ENCODE assay signal across 23 cellular contexts in the genomic region with DNA sequence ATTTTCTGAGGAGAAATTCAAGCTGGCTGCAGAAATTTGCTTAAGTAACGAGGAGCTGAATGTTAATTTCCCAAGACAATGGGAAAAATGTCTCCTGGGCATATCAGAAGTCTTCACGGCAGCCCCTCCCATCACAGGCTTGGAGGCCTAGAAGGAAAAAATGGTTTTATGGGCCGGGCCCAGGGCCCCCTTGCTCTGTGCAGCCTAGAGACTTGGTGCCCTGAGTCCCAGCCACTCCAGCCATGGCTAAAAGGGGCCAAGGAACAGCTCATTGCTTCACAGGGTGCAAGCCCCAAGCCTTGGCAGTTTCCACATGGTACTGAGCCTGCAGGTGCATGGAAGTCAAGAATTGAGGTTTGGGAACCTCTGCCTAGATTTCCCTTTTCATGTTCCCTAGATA.
"Had no signal": no experiment of that assay in that cellular context is flagged by ENCODE, and none has a peak within 500 bp of the region (broad histone marks: within the 10 kb centered on the region; RNA-seq: fewer than 3 reads in every experiment).

No MANE protein-coding gene starts in this region.

- H3K27ac ChIP-seq: HL-60, SJSA1, SK-N-MC had no signal

- H3K4me1 ChIP-seq: SJSA1 had no signal

- H3K27me3 Mint-ChIP-seq: IgD-negative memory B cell had no signal

- FAIRE-seq: HTR-8/SVneo, RCC 7860 had no signal

- H3K4me3 ChIP-seq: SJSA1, SK-N-MC had no signal

- H3K36me3 ChIP-seq: SJSA1 had no signal

- H3K9me3 ChIP-seq: SJSA1 had no signal

- H3K27ac Mint-ChIP-seq: IgD-negative memory B cell had no signal

- H3K27me3 ChIP-seq: SJSA1 had no signal

- H3K4me3 Mint-ChIP-seq: IgD-negative memory B cell had no signal

- DNase-seq: KBM-7, MV-4-11, NCI-H1048, NCI-H1105, NCI-H1417, NCI-H1436 treated with DMSO at 0.1 percent for 48 hours, NCI-H1694, NCI-H187 treated with DMSO at 0.1 percent for 48 hours, NCI-H2029 treated with DMSO at 0.1 percent for 48 hours, NCI-H2171 treated with DMSO at 0.1 percent for 48 hours, NCI-H345, NCI-H524, NCI-H526 treated with DMSO at 0.1 percent for 48 hours, NCI-H774, Right ventricle myocardium superior, RPMI8226, SIG-M5 had no signal
